ENCODE assay signal across 8 cellular contexts in the genomic region with DNA sequence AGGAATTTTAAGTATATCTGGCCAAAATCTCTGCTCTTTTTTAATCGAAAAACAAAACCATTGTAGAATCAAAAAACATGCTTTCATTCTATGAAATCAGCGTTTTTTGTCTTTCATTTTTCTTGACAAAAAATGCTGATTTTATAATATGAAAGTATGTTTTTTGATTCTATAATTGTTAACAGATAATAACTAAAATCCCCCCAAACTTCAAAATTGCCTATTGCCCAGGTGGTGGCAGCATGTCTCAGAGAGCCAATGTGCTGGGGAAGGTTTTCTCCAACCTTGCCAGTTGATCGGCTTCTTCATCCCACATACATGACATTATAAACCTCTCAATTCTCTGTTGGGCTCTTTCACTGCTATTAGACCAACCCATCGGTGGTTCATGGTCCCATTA. TPM values are rescaled to one million over a fixed set of nuclear protein-coding genes. Genes with fewer than 3 reads are reported as not detected.
DNase-seq lines count a peak whose midpoint lies in the region; ATAC-seq and TF ChIP-seq lines count a peak whose summit lies in the region.

No MANE protein-coding gene starts in this region.

- no peak overlapping the region for H3K4me3 ChIP-seq in esophagus squamous epithelium
- no peak overlapping the region for H3K4me3 ChIP-seq in retinal pigment epithelial cell (ENCODE audit: low read length)

- no peaks in the 10 kb centered on the region for H3K27me3 ChIP-seq in esophagus squamous epithelium

- intact Hi-C loops in esophagus squamous epithelium (cut with DNase I): no loop called here

- no peak for TF ChIP-seq POLR2A in esophagus squamous epithelium (IDR thresholded peaks at IDR 0.05)

- ATAC-seq in GM18517 (IDR thresholded peaks at IDR 0.05; ENCODE audit: unreplicated experiment): no peak

- peaks cover 0 to 33% (median 0%) of the 10 kb centered on the region in 3 donors for H3K4me1 ChIP-seq in esophagus squamous epithelium

- DNase-seq in NCI-H748 (lab: John Stamatoyannopoulos, UW; ENCODE audit: unreplicated experiment) (peak; percentile 44), NCI-H748 treated with DMSO at 0.1 percent for 48 hours (lab: John Stamatoyannopoulos, UW) (no peak), NCI-H226 (peak; percentile 36), esophagus squamous epithelium (lab: John Stamatoyannopoulos, UW) (no peak), retinal pigment epithelial cell (ENCODE audit: low read depth) (peak; percentile 26), NCI-H345 (lab: John Stamatoyannopoulos, UW) (no peak), epidermal melanocyte (ENCODE audit: insufficient read length, low spot score) (no peak)

- H3K36me3 ChIP-seq in esophagus squamous epithelium: no peaks in the 10 kb centered on the region

- H3K9me3 ChIP-seq in esophagus squamous epithelium: no peaks in the 10 kb centered on the region

- TF ChIP-seq CTCF in esophagus squamous epithelium (IDR thresholded peaks at IDR 0.05) (peak in 5 of 6 experiments; percentile 15 to 39 (median 21)), retinal pigment epithelial cell (conservative IDR thresholded peaks at IDR 0.05; ENCODE audit: low read depth, low read length) (peak; percentile 71)

- H3K27ac ChIP-seq in esophagus squamous epithelium: no peak overlapping the region

- WGBS in esophagus squamous epithelium, 2 donors: 50 to 57% methylated on average over 4 of the region's 4 CpGs

RNA-seq across cellular contexts. Expression of gene SMIM15, which starts 5.1 kb away (rescaled TPM):
- total RNA-seq in esophagus squamous epithelium: 10 to 100 TPM; 33.6 to 48.0 (median 41.5) TPM

Comparison
In these comparisons a context has a peak if more than half of its experiments do, and no peak if none do; other contexts are left out.
1. DNase-seq: peak in NCI-H748 (single experiment), NCI-H226 (single experiment) and retinal pigment epithelial cell (single experiment); none in NCI-H748 treated with DMSO at 0.1 percent for 48 hours (single experiment), esophagus squamous epithelium (single experiment), NCI-H345 (single experiment) and epidermal melanocyte (single experiment).